Comparison of ENCODE assay signal across 19 cellular contexts in genomic region chr10:109975251-109975650, GRCh38. TPM values are rescaled to one million over a fixed set of nuclear protein-coding genes. Genes with fewer than 3 reads are reported as not detected.
DNase-seq lines count a peak whose midpoint lies in the region; ATAC-seq and TF ChIP-seq lines count a peak whose summit lies in the region.
"Had no signal": no experiment of that assay in that cellular context is flagged by ENCODE, and none has a peak within 500 bp of the region (broad histone marks: within the 10 kb centered on the region; RNA-seq: fewer than 3 reads in every experiment).

No MANE protein-coding gene starts in this region.

- in situ Hi-C loops in G401 (cut with HindIII; ENCODE audit: low sequenced_read_pairs) (no loop called here), transverse colon (cut with MboI; ENCODE audit: low pct_ligation_motif_present in 1 of 4, low pct_unique_long_range_greater_than_20kb in 1 of 4, low sequenced_read_pairs in 3 of 4) (loop anchor here in 1 of 4 donors (25.0 kb wide), 1 partner anchor 88 kb away; no protein-coding TSS in a partner anchor)

- TF ChIP-seq POLR2A in body of pancreas (IDR thresholded peaks at IDR 0.05) (no peak), transverse colon (IDR thresholded peaks at IDR 0.05) (no peak)

- no peak for TF ChIP-seq EP300 in transverse colon (IDR thresholded peaks at IDR 0.05; ENCODE audit: low read depth)

- no peaks in the 10 kb centered on the region for H3K27me3 ChIP-seq in body of pancreas
- no peaks in the 10 kb centered on the region for H3K27me3 ChIP-seq in mucosa of rectum (ENCODE audit: control insufficient read depth in 2 of 2, insufficient read depth in 2 of 2, low read length in 2 of 2)
- no peaks in the 10 kb centered on the region for H3K27me3 ChIP-seq in transverse colon

- ATAC-seq in body of pancreas = no peak
- no peak for ATAC-seq in GM19324 (IDR thresholded peaks at IDR 0.05; ENCODE audit: low FRiP score, unreplicated experiment)
- no peak for ATAC-seq in HG02798 (IDR thresholded peaks at IDR 0.05; ENCODE audit: poor library complexity, unreplicated experiment)
- ATAC-seq: GM12878, GM23338 had no signal

- H3K4me3 ChIP-seq in body of pancreas = no peak overlapping the region
- peak overlapping the region in 1 of 2 donors; percentile 38 for H3K4me3 ChIP-seq in mucosa of rectum (ENCODE audit: low read length in 2 of 2)
- H3K4me3 ChIP-seq in transverse colon = no peak overlapping the region
- H3K4me3 ChIP-seq: GM12878, GM23338, SK-N-MC had no signal

- H3K9me3 ChIP-seq in body of pancreas = no peaks in the 10 kb centered on the region
- no peaks in the 10 kb centered on the region for H3K9me3 ChIP-seq in mucosa of rectum (ENCODE audit: control insufficient read depth in 2 of 2, low read length in 2 of 2)
- H3K9me3 ChIP-seq in transverse colon = no peaks in the 10 kb centered on the region

- no peaks in the 10 kb centered on the region for H3K36me3 ChIP-seq in body of pancreas (replicated peaks in 1 of 2; ENCODE audit: insufficient read depth in 1 of 2, low read depth in 2 of 2)
- no peaks in the 10 kb centered on the region for H3K36me3 ChIP-seq in mucosa of rectum (ENCODE audit: control insufficient read depth in 2 of 2, insufficient read depth in 2 of 2, low read length in 2 of 2)
- H3K36me3 ChIP-seq in transverse colon = no peaks in the 10 kb centered on the region

- H3K9ac ChIP-seq in mucosa of rectum (ENCODE audit: low read depth in 1 of 2, low read length in 2 of 2) = no peak overlapping the region
- H3K9ac ChIP-seq: KMS-11 had no signal

- H3K4me1 ChIP-seq in body of pancreas (peaks cover 70% of the 10 kb centered on the region), mucosa of rectum (ENCODE audit: control insufficient read depth in 2 of 2, insufficient read depth in 2 of 2, low read length in 2 of 2) (peaks cover 30 to 38% of the 10 kb centered on the region in 2 donors), transverse colon (peaks cover 0 to 41% (median 23%) of the 10 kb centered on the region in 4 donors)

- intact Hi-C loops in body of pancreas (cut with DNase I) (loop anchor here (10.0 kb wide), 1 partner anchor 70 kb away; no protein-coding TSS in a partner anchor), transverse colon (cut with DNase I; ENCODE audit: low total_unique reads) (no loop called here)

- no peak for TF ChIP-seq CTCF in body of pancreas (IDR thresholded peaks at IDR 0.05)
- TF ChIP-seq CTCF in transverse colon (IDR thresholded peaks at IDR 0.05) = no peak

- peak overlapping the region in 3 of 4 donors; percentile 12 to 70 (median 52) for H3K27ac ChIP-seq in body of pancreas
- peak overlapping the region; percentile 56 to 62 for H3K27ac ChIP-seq in mucosa of rectum (ENCODE audit: low read depth in 2 of 2, low read length in 2 of 2)
- H3K27ac ChIP-seq in transverse colon = peak overlapping the region; percentile 22 to 79 (median 56)
- H3K27ac ChIP-seq: KMS-11, SK-N-MC had no signal

- DNase-seq in G401 (ENCODE audit: low spot score) (peak; percentile 53), body of pancreas (no peak), transverse colon (no peak), NCI-H524 treated with DMSO at 0.1 percent for 48 hours (lab: John Stamatoyannopoulos, UW) (no peak)
- DNase-seq: ACHN; AML-193; CD4-positive, CD25-positive, alpha-beta regulatory T cell; DND-41; GDM1; NCI-H1436; NCI-H510A; Right ventricle myocardium superior had no signal

RNA-seq across cellular contexts. Expression of gene ADD3, which starts 32.5 kb away (rescaled TPM):
- total RNA-seq in G401 (2014; rRNA removed; shearing (Covaris generic)) = 58.2 and 69.6 TPM in 2 replicates
- 10 to 100 TPM; 37.9 to 40.5 TPM for total RNA-seq in body of pancreas
- 100 to 1,000 TPM; 175 to 342 (median 258) TPM for total RNA-seq in transverse colon

RNA-seq across cellular contexts. Expression of gene XPNPEP1, which starts 51.9 kb away (rescaled TPM):
- total RNA-seq in G401 (2014; rRNA removed; shearing (Covaris generic)) = 109 and 153 TPM in 2 replicates
- 100 to 1,000 TPM in 1 of 2 donors, 10 to 100 TPM in 1; 77.6 to 104 TPM for total RNA-seq in body of pancreas
- 100 to 1,000 TPM; 108 to 298 (median 127) TPM for total RNA-seq in transverse colon
